Comparison of ENCODE assay signal across 8 cellular contexts in genomic region chr18:8696749-8697211, GRCh38. TPM values are rescaled to one million over a fixed set of nuclear protein-coding genes. Genes with fewer than 3 reads are reported as not detected.
DNase-seq lines count a peak whose midpoint lies in the region; ATAC-seq and TF ChIP-seq lines count a peak whose summit lies in the region.

No MANE protein-coding gene starts in this region.

- no peak overlapping the region for H2AFZ ChIP-seq in neuronal stem cell (ENCODE audit: low read length)

- H3K27me3 ChIP-seq in neuronal stem cell (ENCODE audit: control insufficient read depth in 3 of 3, insufficient read depth in 3 of 3, low read depth in 1 of 3, low read length in 3 of 3) = peaks cover 0 to 4% (median 2%) of the 10 kb centered on the region in 3 experiments
- H3K27me3 ChIP-seq in thoracic aorta (replicated peaks; ENCODE audit: insufficient read depth) = no peaks in the 10 kb centered on the region

- DNase-seq in DMS153 (lab: John Stamatoyannopoulos, UW) (peak; percentile 0), DMS153 treated with DMSO at 0.1 percent for 48 hours (lab: John Stamatoyannopoulos, UW; ENCODE audit: unreplicated experiment) (no peak), OCI-M1 (lab: John Stamatoyannopoulos, UW) (peak; percentile 94), fibroblast of gingiva (ENCODE audit: low read depth) (peak; percentile 75), neuronal stem cell (ENCODE audit: low spot score) (peak; percentile 50), thoracic aorta (ENCODE audit: low spot score) (no peak)
- peak; percentile 80 for DNase-seq in activated T-cell treated with anti-CD3 and anti-CD28 coated beads, Interleukin-2, amount 50 U/mL, for 1 hour

- H3K27ac ChIP-seq in neuronal stem cell (replicated peaks; ENCODE audit: low read length) = no peak overlapping the region
- H3K27ac ChIP-seq in thoracic aorta = no peak overlapping the region

- H2BK5ac ChIP-seq in neuronal stem cell (ENCODE audit: low read length) = no peak overlapping the region

- H3K4me2 ChIP-seq in neuronal stem cell (ENCODE audit: insufficient read depth, low read length, poor library complexity, severe bottlenecking) = no peak overlapping the region

- no peak overlapping the region for H2AK5ac ChIP-seq in neuronal stem cell (ENCODE audit: low read depth, low read length)

- no peaks in the 10 kb centered on the region for H3K4me1 ChIP-seq in neuronal stem cell (ENCODE audit: control insufficient read depth in 2 of 2, insufficient read depth in 1 of 2, low read depth in 1 of 2, low read length in 2 of 2)
- no peaks in the 10 kb centered on the region for H3K4me1 ChIP-seq in thoracic aorta (ENCODE audit: control insufficient read depth in 1 of 2, low read depth in 2 of 2)

- H3K4me3 ChIP-seq in neuronal stem cell (ENCODE audit: low read length in 2 of 2) (no peak overlapping the region), thoracic aorta (no peak overlapping the region)

- H2BK12ac ChIP-seq in neuronal stem cell (ENCODE audit: low read length) = no peak overlapping the region

- no peak overlapping the region for H3K9ac ChIP-seq in neuronal stem cell (ENCODE audit: low read depth, low read length, poor library complexity)

- no peak overlapping the region for H3K23ac ChIP-seq in neuronal stem cell (ENCODE audit: low read depth, low read length, poor library complexity)

- no peaks in the 10 kb centered on the region for H3K79me1 ChIP-seq in neuronal stem cell (ENCODE audit: low read depth, low read length)

- H4K91ac ChIP-seq in neuronal stem cell (ENCODE audit: low read depth, low read length, poor library complexity) = no peak overlapping the region

- H3K14ac ChIP-seq in neuronal stem cell (ENCODE audit: low read length) = no peak overlapping the region

- H3K9me3 ChIP-seq in neuronal stem cell (replicated peaks in 1 of 2; ENCODE audit: control insufficient read depth in 2 of 2, insufficient read depth in 1 of 2, low read depth in 1 of 2, low read length in 2 of 2) = no peaks in the 10 kb centered on the region
- no peaks in the 10 kb centered on the region for H3K9me3 ChIP-seq in thoracic aorta

- ATAC-seq in HG03520 (IDR thresholded peaks at IDR 0.05; ENCODE audit: unreplicated experiment) = peak; percentile 64
- peak; percentile 69 for ATAC-seq in thoracic aorta (ENCODE audit: insufficient number of reproducible peaks, low FRiP score, low read depth)

- H2BK15ac ChIP-seq in neuronal stem cell (ENCODE audit: low read length) = no peak overlapping the region

- H2BK120ac ChIP-seq in neuronal stem cell (ENCODE audit: low read depth, low read length) = no peak overlapping the region

- H3K18ac ChIP-seq in neuronal stem cell (ENCODE audit: low read length) = no peak overlapping the region

- no CpG with 5 or more reads among the region's 5 CpGs for WGBS in neuronal stem cell (ENCODE audit: extremely low coverage in 2 of 2, insufficient read length in 2 of 2, insufficient replicate concordance in 1 of 2), 2 donors

- H3K4ac ChIP-seq in neuronal stem cell (ENCODE audit: low read length) = no peak overlapping the region

- no peak overlapping the region for H4K8ac ChIP-seq in neuronal stem cell (ENCODE audit: low read depth, low read length)

- TF ChIP-seq CTCF in thoracic aorta (IDR thresholded peaks at IDR 0.05) = peak; percentile 88

- H3K36me3 ChIP-seq in neuronal stem cell (replicated peaks in 1 of 2; ENCODE audit: control insufficient read depth in 2 of 2, insufficient read depth in 2 of 2, low read length in 2 of 2) (no peaks in the 10 kb centered on the region), thoracic aorta (no peaks in the 10 kb centered on the region)

RNA-seq across cellular contexts. Expression of gene MTCL1, which starts 8.6 kb away (rescaled TPM):
- 8.9 TPM for polyA plus RNA-seq in neuronal stem cell (2013, experiment 1 of 2)
- 8.7 TPM for polyA plus RNA-seq in neuronal stem cell (2013, experiment 2 of 2)
- 10 to 100 TPM in 1 of 2 donors, 1 to 10 TPM in 1; 9.9 to 23.3 TPM for total RNA-seq in thoracic aorta

Comparison
In these comparisons a context has a peak if more than half of its experiments do, and no peak if none do; other contexts are left out.
1. DNase-seq: peak in DMS153 (single experiment), OCI-M1 (single experiment), activated T-cell treated with anti-CD3 and anti-CD28 coated beads, Interleukin-2, amount 50 U/mL, for 1 hour (single experiment), fibroblast of gingiva (single experiment) and neuronal stem cell (single experiment); none in DMS153 treated with DMSO at 0.1 percent for 48 hours (single experiment) and thoracic aorta (single experiment).